22 cellular contexts compared by ENCODE assay signal in genomic region chr3:195838714-195839113, GRCh38. TPM values are rescaled to one million over a fixed set of nuclear protein-coding genes. Genes with fewer than 3 reads are reported as not detected.
DNase-seq lines count a peak whose midpoint lies in the region; ATAC-seq and TF ChIP-seq lines count a peak whose summit lies in the region.
"Had no signal": no experiment of that assay in that cellular context is flagged by ENCODE, and none has a peak within 500 bp of the region (broad histone marks: within the 10 kb centered on the region; RNA-seq: fewer than 3 reads in every experiment).

No MANE protein-coding gene starts in this region.

- no peaks in the 10 kb centered on the region for H3K36me3 ChIP-seq in smooth muscle cell (ENCODE audit: low read depth)
- H3K36me3 ChIP-seq in vagina = no peaks in the 10 kb centered on the region
- H3K36me3 ChIP-seq: tibial nerve had no signal

- H3K9me3 Mint-ChIP-seq in stimulated activated effector memory CD8-positive, alpha-beta T cell treated with anti-CD3 and anti-CD28 coated beads, Interleukin-12 subunit alpha, Interleukin-12 subunit beta, amount 100 ng/mL, for 72 hours = no peaks in the 10 kb centered on the region
- H3K9me3 Mint-ChIP-seq in progenitor cell of endocrine pancreas (ENCODE audit: low read depth) = no peaks in the 10 kb centered on the region
- H3K9me3 Mint-ChIP-seq: activated CD4-positive, alpha-beta memory T cell treated with anti-CD3 and anti-CD28 coated beads, Interleukin-2, amount 10 ng/mL, durations not matched to agents 7 days and 5 days; HFFc6; nephron had no signal

- H3K4me2 ChIP-seq in smooth muscle cell = no peak overlapping the region

- H3K9me3 ChIP-seq in smooth muscle cell (replicated peaks; ENCODE audit: low read depth) = no peaks in the 10 kb centered on the region
- H3K9me3 ChIP-seq in vagina = no peaks in the 10 kb centered on the region
- H3K9me3 ChIP-seq: body of pancreas, tibial nerve had no signal

- TF ChIP-seq CTCF in smooth muscle cell (IDR thresholded peaks at IDR 0.05; ENCODE audit: borderline replicate concordance, insufficient read depth, poor library complexity, severe bottlenecking) (no peak), progenitor cell of endocrine pancreas (IDR thresholded peaks at IDR 0.05; ENCODE audit: unreplicated experiment) (no peak), vagina (IDR thresholded peaks at IDR 0.05) (no peak)

- H3K27me3 ChIP-seq in smooth muscle cell (ENCODE audit: low read depth) = no peaks in the 10 kb centered on the region
- H3K27me3 ChIP-seq in vagina = no peaks in the 10 kb centered on the region
- H3K27me3 ChIP-seq: body of pancreas had no signal

- H3K4me1 Mint-ChIP-seq in stimulated activated effector memory CD8-positive, alpha-beta T cell treated with anti-CD3 and anti-CD28 coated beads, Interleukin-12 subunit alpha, Interleukin-12 subunit beta, amount 100 ng/mL, for 72 hours = no peaks in the 10 kb centered on the region
- H3K4me1 Mint-ChIP-seq in progenitor cell of endocrine pancreas (ENCODE audit: low read depth) = peaks cover 3% of the 10 kb centered on the region
- H3K4me1 Mint-ChIP-seq: activated CD4-positive, alpha-beta memory T cell treated with anti-CD3 and anti-CD28 coated beads, Interleukin-2, amount 10 ng/mL, durations not matched to agents 7 days and 5 days had no signal

- H3K27ac Mint-ChIP-seq in stimulated activated effector memory CD8-positive, alpha-beta T cell treated with anti-CD3 and anti-CD28 coated beads, Interleukin-12 subunit alpha, Interleukin-12 subunit beta, amount 100 ng/mL, for 72 hours = peak overlapping the region; percentile 39
- no peak overlapping the region for H3K27ac Mint-ChIP-seq in progenitor cell of endocrine pancreas
- H3K27ac Mint-ChIP-seq: activated CD4-positive, alpha-beta memory T cell treated with anti-CD3 and anti-CD28 coated beads, Interleukin-2, amount 10 ng/mL, durations not matched to agents 7 days and 5 days; activated naive CD8-positive, alpha-beta T cell; HFFc6; nephron had no signal

- H3K27me3 Mint-ChIP-seq in progenitor cell of endocrine pancreas = peaks cover 17% of the 10 kb centered on the region
- H3K27me3 Mint-ChIP-seq: activated naive CD8-positive, alpha-beta T cell had no signal

- peaks cover 8% of the 10 kb centered on the region for H3K4me1 ChIP-seq in smooth muscle cell (ENCODE audit: low read depth)
- H3K4me1 ChIP-seq in vagina = no peaks in the 10 kb centered on the region
- H3K4me1 ChIP-seq: body of pancreas, tibial nerve had no signal

- no peak overlapping the region for H3K4me3 Mint-ChIP-seq in stimulated activated effector memory CD8-positive, alpha-beta T cell treated with anti-CD3 and anti-CD28 coated beads, Interleukin-12 subunit alpha, Interleukin-12 subunit beta, amount 100 ng/mL, for 72 hours
- H3K4me3 Mint-ChIP-seq in progenitor cell of endocrine pancreas (ENCODE audit: low read depth) = no peak overlapping the region
- H3K4me3 Mint-ChIP-seq: activated CD4-positive, alpha-beta memory T cell treated with anti-CD3 and anti-CD28 coated beads, Interleukin-2, amount 10 ng/mL, durations not matched to agents 7 days and 5 days; activated naive CD8-positive, alpha-beta T cell; nephron had no signal

- no peaks in the 10 kb centered on the region for H4K20me1 ChIP-seq in smooth muscle cell (ENCODE audit: low read depth)

- ATAC-seq in GM19025 (IDR thresholded peaks at IDR 0.05; ENCODE audit: low read depth, unreplicated experiment) (peak; percentile 76), HG02588 (IDR thresholded peaks at IDR 0.05; ENCODE audit: unreplicated experiment) (peak; percentile 83)
- ATAC-seq in stimulated activated effector memory CD8-positive, alpha-beta T cell treated with anti-CD3 and anti-CD28 coated beads, Interleukin-12 subunit alpha, Interleukin-12 subunit beta, amount 100 ng/mL, for 72 hours = no peak
- ATAC-seq: body of pancreas had no signal

- no peaks in the 10 kb centered on the region for H3K79me2 ChIP-seq in smooth muscle cell (ENCODE audit: low read depth)

- H3K36me3 Mint-ChIP-seq in stimulated activated effector memory CD8-positive, alpha-beta T cell treated with anti-CD3 and anti-CD28 coated beads, Interleukin-12 subunit alpha, Interleukin-12 subunit beta, amount 100 ng/mL, for 72 hours = no peaks in the 10 kb centered on the region
- H3K36me3 Mint-ChIP-seq in progenitor cell of endocrine pancreas (ENCODE audit: insufficient read depth) = peaks cover 1% of the 10 kb centered on the region
- H3K36me3 Mint-ChIP-seq: activated naive CD8-positive, alpha-beta T cell had no signal

- no peak overlapping the region for H3K9ac ChIP-seq in smooth muscle cell (ENCODE audit: low read depth)

- DNase-seq in NAMALWA (ENCODE audit: low spot score) (peak; percentile 49), smooth muscle cell (lab: John Stamatoyannopoulos, UW; ENCODE audit: unreplicated experiment) (no peak), NCI-H510A treated with DMSO at 0.1 percent for 48 hours (lab: John Stamatoyannopoulos, UW) (no peak), progenitor cell of endocrine pancreas (ENCODE audit: low spot score, unreplicated experiment) (no peak), vagina (ENCODE audit: extremely low spot score in 2 of 2) (no peak)
- DNase-seq in stimulated activated effector memory CD8-positive, alpha-beta T cell treated with anti-CD3 and anti-CD28 coated beads, Interleukin-12 subunit alpha, Interleukin-12 subunit beta, amount 100 ng/mL, for 72 hours (ENCODE audit: low spot score in 2 of 2) = no peak
- DNase-seq: activated CD4-positive, alpha-beta memory T cell treated with anti-CD3 and anti-CD28 coated beads, Interleukin-2, amount 10 ng/mL, durations not matched to agents 7 days and 5 days; activated T-cell treated with anti-CD3 and anti-CD28 coated beads, Interleukin-2, amount 50 U/mL, for 48 hours; body of pancreas; HFFc6; RPMI8226; stimulated activated naive CD4-positive, alpha-beta T cell treated with Interleukin-2 at 50 U/mL for 16 hours had no signal

- H3K27ac ChIP-seq in smooth muscle cell (ENCODE audit: low read depth) (no peak overlapping the region), vagina (no peak overlapping the region)
- H3K27ac ChIP-seq: body of pancreas, coronary artery, tibial nerve had no signal

- no peaks in the 10 kb centered on the region for H3F3A ChIP-seq in smooth muscle cell (ENCODE audit: low read depth)

- no peak overlapping the region for H3K4me3 ChIP-seq in smooth muscle cell
- H3K4me3 ChIP-seq in vagina = no peak overlapping the region
- H3K4me3 ChIP-seq: body of pancreas, coronary artery, tibial nerve had no signal

- intact Hi-C loops in vagina (cut with DNase I) = no loop called here

- WGBS in smooth muscle cell (ENCODE audit: low lambda C conversion rate) = 89% methylated on average over 5 of the region's 5 CpGs

- no peak for TF ChIP-seq POLR2A in vagina (IDR thresholded peaks at IDR 0.05)

- no peak overlapping the region for H2AFZ ChIP-seq in smooth muscle cell (ENCODE audit: low read depth)

RNA-seq across cellular contexts. Expression of gene MUC4, which starts 27.0 kb away (rescaled TPM):
- total RNA-seq in smooth muscle cell = not detected in 2 replicates
- polyA plus RNA-seq in smooth muscle cell = 0.52 TPM in 1 of 2 replicates, not detected in the other
- 0.44 and 0.60 TPM in 2 replicates for total RNA-seq in progenitor cell of endocrine pancreas
- 36.1 TPM for total RNA-seq in vagina
- total RNA-seq: body of pancreas, fibroblast of villous mesenchyme, HFFc6, LHCN-M2, mesenteric fat pad, pulmonary artery endothelial cell, tibial nerve had no signal

Comparison
In these comparisons a context has a peak if more than half of its experiments do, and no peak if none do; other contexts are left out.
1. RNA of gene MUC4, which starts 27.0 kb away (total RNA-seq): 36.1 TPM in vagina (single experiment); 0.44 to 0.60 TPM in progenitor cell of endocrine pancreas and not detected in smooth muscle cell; every median in the first group is over 10 times any median in the second.